ENCODE assay signal across 1 cellular context in the genomic region with DNA sequence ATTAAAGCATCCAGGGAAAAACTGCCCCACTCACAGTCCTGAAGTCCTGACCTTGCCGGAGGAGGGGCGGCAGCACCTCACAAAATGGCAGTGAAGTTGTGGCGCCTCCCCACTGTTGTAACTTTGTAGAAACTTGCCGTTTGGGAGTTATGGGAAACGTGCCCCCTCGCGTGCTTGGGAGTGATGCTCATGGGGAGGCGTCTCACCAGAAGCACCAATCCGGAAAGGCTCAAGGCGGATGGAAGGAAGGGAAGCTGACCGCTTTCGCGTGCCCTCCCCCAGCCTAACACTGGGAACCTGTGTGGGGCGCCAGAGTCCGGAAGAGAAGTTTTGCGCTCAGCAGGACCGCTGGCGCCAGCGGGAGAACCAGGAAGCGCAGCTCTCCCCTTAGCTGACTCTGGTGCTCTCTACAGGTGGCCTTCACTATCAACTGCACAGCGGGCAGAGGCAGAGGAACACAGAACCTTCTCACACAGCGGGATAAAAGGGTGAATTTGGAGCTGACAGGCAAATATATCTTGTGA.
A peak's percentile ranks its signal among the peaks of the same experiment; 100 is the strongest.
TF ChIP-seq lines count a peak whose summit lies in the region.

A gene with protein sequence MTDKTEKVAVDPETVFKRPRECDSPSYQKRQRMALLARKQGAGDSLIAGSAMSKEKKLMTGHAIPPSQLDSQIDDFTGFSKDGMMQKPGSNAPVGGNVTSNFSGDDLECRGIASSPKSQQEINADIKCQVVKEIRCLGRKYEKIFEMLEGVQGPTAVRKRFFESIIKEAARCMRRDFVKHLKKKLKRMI (minus strand): TSS at position 151 of the 524 bp plus-strand sequence. CDS start 8,100 bp downstream, outside the sequence.
A gene with protein sequence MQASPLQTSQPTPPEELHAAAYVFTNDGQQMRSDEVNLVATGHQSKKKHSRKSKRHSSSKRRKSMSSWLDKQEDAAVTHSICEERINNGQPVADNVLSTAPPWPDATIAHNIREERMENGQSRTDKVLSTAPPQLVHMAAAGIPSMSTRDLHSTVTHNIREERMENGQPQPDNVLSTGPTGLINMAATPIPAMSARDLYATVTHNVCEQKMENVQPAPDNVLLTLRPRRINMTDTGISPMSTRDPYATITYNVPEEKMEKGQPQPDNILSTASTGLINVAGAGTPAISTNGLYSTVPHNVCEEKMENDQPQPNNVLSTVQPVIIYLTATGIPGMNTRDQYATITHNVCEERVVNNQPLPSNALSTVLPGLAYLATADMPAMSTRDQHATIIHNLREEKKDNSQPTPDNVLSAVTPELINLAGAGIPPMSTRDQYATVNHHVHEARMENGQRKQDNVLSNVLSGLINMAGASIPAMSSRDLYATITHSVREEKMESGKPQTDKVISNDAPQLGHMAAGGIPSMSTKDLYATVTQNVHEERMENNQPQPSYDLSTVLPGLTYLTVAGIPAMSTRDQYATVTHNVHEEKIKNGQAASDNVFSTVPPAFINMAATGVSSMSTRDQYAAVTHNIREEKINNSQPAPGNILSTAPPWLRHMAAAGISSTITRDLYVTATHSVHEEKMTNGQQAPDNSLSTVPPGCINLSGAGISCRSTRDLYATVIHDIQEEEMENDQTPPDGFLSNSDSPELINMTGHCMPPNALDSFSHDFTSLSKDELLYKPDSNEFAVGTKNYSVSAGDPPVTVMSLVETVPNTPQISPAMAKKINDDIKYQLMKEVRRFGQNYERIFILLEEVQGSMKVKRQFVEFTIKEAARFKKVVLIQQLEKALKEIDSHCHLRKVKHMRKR (plus strand): TSS at position 423 of the 524 bp plus-strand sequence. CDS start 2,527 bp downstream, outside the sequence.

TF ChIP-seq in K562, 482 proteins besides CTCF, POLR2A, EP300 and RAD21 (continued from another document and continues in another):
- TF ChIP-seq, protein P1, sequence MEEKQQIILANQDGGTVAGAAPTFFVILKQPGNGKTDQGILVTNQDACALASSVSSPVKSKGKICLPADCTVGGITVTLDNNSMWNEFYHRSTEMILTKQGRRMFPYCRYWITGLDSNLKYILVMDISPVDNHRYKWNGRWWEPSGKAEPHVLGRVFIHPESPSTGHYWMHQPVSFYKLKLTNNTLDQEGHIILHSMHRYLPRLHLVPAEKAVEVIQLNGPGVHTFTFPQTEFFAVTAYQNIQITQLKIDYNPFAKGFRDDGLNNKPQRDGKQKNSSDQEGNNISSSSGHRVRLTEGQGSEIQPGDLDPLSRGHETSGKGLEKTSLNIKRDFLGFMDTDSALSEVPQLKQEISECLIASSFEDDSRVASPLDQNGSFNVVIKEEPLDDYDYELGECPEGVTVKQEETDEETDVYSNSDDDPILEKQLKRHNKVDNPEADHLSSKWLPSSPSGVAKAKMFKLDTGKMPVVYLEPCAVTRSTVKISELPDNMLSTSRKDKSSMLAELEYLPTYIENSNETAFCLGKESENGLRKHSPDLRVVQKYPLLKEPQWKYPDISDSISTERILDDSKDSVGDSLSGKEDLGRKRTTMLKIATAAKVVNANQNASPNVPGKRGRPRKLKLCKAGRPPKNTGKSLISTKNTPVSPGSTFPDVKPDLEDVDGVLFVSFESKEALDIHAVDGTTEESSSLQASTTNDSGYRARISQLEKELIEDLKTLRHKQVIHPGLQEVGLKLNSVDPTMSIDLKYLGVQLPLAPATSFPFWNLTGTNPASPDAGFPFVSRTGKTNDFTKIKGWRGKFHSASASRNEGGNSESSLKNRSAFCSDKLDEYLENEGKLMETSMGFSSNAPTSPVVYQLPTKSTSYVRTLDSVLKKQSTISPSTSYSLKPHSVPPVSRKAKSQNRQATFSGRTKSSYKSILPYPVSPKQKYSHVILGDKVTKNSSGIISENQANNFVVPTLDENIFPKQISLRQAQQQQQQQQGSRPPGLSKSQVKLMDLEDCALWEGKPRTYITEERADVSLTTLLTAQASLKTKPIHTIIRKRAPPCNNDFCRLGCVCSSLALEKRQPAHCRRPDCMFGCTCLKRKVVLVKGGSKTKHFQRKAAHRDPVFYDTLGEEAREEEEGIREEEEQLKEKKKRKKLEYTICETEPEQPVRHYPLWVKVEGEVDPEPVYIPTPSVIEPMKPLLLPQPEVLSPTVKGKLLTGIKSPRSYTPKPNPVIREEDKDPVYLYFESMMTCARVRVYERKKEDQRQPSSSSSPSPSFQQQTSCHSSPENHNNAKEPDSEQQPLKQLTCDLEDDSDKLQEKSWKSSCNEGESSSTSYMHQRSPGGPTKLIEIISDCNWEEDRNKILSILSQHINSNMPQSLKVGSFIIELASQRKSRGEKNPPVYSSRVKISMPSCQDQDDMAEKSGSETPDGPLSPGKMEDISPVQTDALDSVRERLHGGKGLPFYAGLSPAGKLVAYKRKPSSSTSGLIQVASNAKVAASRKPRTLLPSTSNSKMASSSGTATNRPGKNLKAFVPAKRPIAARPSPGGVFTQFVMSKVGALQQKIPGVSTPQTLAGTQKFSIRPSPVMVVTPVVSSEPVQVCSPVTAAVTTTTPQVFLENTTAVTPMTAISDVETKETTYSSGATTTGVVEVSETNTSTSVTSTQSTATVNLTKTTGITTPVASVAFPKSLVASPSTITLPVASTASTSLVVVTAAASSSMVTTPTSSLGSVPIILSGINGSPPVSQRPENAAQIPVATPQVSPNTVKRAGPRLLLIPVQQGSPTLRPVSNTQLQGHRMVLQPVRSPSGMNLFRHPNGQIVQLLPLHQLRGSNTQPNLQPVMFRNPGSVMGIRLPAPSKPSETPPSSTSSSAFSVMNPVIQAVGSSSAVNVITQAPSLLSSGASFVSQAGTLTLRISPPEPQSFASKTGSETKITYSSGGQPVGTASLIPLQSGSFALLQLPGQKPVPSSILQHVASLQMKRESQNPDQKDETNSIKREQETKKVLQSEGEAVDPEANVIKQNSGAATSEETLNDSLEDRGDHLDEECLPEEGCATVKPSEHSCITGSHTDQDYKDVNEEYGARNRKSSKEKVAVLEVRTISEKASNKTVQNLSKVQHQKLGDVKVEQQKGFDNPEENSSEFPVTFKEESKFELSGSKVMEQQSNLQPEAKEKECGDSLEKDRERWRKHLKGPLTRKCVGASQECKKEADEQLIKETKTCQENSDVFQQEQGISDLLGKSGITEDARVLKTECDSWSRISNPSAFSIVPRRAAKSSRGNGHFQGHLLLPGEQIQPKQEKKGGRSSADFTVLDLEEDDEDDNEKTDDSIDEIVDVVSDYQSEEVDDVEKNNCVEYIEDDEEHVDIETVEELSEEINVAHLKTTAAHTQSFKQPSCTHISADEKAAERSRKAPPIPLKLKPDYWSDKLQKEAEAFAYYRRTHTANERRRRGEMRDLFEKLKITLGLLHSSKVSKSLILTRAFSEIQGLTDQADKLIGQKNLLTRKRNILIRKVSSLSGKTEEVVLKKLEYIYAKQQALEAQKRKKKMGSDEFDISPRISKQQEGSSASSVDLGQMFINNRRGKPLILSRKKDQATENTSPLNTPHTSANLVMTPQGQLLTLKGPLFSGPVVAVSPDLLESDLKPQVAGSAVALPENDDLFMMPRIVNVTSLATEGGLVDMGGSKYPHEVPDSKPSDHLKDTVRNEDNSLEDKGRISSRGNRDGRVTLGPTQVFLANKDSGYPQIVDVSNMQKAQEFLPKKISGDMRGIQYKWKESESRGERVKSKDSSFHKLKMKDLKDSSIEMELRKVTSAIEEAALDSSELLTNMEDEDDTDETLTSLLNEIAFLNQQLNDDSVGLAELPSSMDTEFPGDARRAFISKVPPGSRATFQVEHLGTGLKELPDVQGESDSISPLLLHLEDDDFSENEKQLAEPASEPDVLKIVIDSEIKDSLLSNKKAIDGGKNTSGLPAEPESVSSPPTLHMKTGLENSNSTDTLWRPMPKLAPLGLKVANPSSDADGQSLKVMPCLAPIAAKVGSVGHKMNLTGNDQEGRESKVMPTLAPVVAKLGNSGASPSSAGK (IDR thresholded peaks at IDR 0.05), result peak; percentile 31; the same call in 1 of the 2 replicates
- TF ChIP-seq SAFB (IDR thresholded peaks at IDR 0.05; ENCODE audit: borderline replicate concordance, low read depth, low read length), result no peak
- TF ChIP-seq RAD51 (IDR thresholded peaks at IDR 0.05; ENCODE audit: borderline replicate concordance, low read depth), result no peak
- TF ChIP-seq, protein P2, sequence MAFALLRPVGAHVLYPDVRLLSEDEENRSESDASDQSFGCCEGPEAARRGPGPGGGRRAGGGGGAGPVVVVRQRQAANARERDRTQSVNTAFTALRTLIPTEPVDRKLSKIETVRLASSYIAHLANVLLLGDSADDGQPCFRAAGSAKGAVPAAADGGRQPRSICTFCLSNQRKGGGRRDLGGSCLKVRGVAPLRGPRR (CRISPR knock-in tag; IDR thresholded peaks at IDR 0.05), result no peak
- no peak for TF ChIP-seq MAFK (IDR thresholded peaks at IDR 0.05; ENCODE audit: low read length)
- TF ChIP-seq AFF1 (IDR thresholded peaks at IDR 0.05; ENCODE audit: low read depth in 1 of 2, partially characterized antibody in 2 of 2), result no peak
- TF ChIP-seq NCOR1 (IDR thresholded peaks at IDR 0.05), result 0 out of 2 replicates have a peak, but pooled peaks have one; percentile 44
- no peak; the same call in 1 of the 2 replicates for TF ChIP-seq CBX1 (IDR thresholded peaks at IDR 0.05; ENCODE audit: low read depth)
- TF ChIP-seq TAF1 (IDR thresholded peaks at IDR 0.05; ENCODE audit: control insufficient read depth, extremely low read depth, insufficient read depth, low read length, severe bottlenecking), result peak; percentile 92
- no peak for TF ChIP-seq RBM15 (IDR thresholded peaks at IDR 0.05; ENCODE audit: insufficient read depth, low read length)
- peak in 1 of 2 experiments; percentile 94; a peak in 2 of 4 replicates for TF ChIP-seq RCOR1 (IDR thresholded peaks at IDR 0.05; ENCODE audit: borderline replicate concordance in 1 of 2, low read depth in 2 of 2, low read length in 2 of 2)
- no peak for TF ChIP-seq FOXP4 (CRISPR knock-in tag; IDR thresholded peaks at IDR 0.05; ENCODE audit: borderline replicate concordance)
- TF ChIP-seq ZFX (CRISPR knock-in tag; IDR thresholded peaks at IDR 0.05), result peak; percentile 29; the same call in 1 of the 2 replicates
- TF ChIP-seq CCNT2 (IDR thresholded peaks at IDR 0.05; ENCODE audit: borderline replicate concordance, extremely low read depth, insufficient read length, low read depth, low read length), result peak; percentile 58
- peak; percentile 70 for TF ChIP-seq SOX6 (IDR thresholded peaks at IDR 0.05)
- TF ChIP-seq TOE1 (IDR thresholded peaks at IDR 0.05; ENCODE audit: borderline replicate concordance), result 0 out of 2 replicates have a peak, but pooled peaks have one; percentile 23
- TF ChIP-seq TOE1 (CRISPR knock-in tag; IDR thresholded peaks at IDR 0.05; ENCODE audit: borderline replicate concordance, low read depth), result 0 out of 2 replicates have a peak, but pooled peaks have one; percentile 67
- no peak for TF ChIP-seq ARHGAP35 (IDR thresholded peaks at IDR 0.05; ENCODE audit: partially characterized antibody)
- no peak for TF ChIP-seq RBM14 (IDR thresholded peaks at IDR 0.05; ENCODE audit: borderline replicate concordance, insufficient read depth, low read depth, low read length)
- no peak for TF ChIP-seq FIP1L1 (IDR thresholded peaks at IDR 0.05; ENCODE audit: low read depth, low read length, poor library complexity, severe bottlenecking)
